Comparison of ENCODE assay signal across 8 cellular contexts in genomic region chr4:86595426-86595805, GRCh38. TPM values are rescaled to one million over a fixed set of nuclear protein-coding genes. Genes with fewer than 3 reads are reported as not detected.
DNase-seq lines count a peak whose midpoint lies in the region; TF ChIP-seq lines count a peak whose summit lies in the region.

No MANE protein-coding gene starts in this region.

- H3K27ac ChIP-seq in SJCRH30: peak overlapping the region; percentile 45
- no peak overlapping the region for H3K27ac ChIP-seq in neural progenitor cell

- H3K4me3 Mint-ChIP-seq in neural progenitor cell: peak overlapping the region; percentile 100

- H3K27me3 ChIP-seq in SJCRH30 (no peaks in the 10 kb centered on the region), neural progenitor cell (no peaks in the 10 kb centered on the region)

- H2AFZ ChIP-seq in neural progenitor cell (replicated peaks): no peak overlapping the region

- H3K27me3 Mint-ChIP-seq in neural progenitor cell (ENCODE audit: insufficient read depth, low read depth): peaks cover 4% of the 10 kb centered on the region

- H3K4me3 ChIP-seq in SJCRH30 (peak overlapping the region; percentile 69), epithelial cell of esophagus (ENCODE audit: low read length) (peak overlapping the region; percentile 98), neural progenitor cell (peak overlapping the region; percentile 91)

- peak overlapping the region; percentile 85 for H3K4me2 ChIP-seq in neural progenitor cell

- H3K36me3 Mint-ChIP-seq in neural progenitor cell: peaks cover 3% of the 10 kb centered on the region

- TF ChIP-seq CTCF in epithelial cell of esophagus (IDR thresholded peaks at IDR 0.05; ENCODE audit: insufficient read depth, low read depth, low read length, missing control alignments) (no peak), neural progenitor cell (IDR thresholded peaks at IDR 0.05) (no peak), GM20000 (IDR thresholded peaks at IDR 0.05; ENCODE audit: extremely low read depth, missing control alignments) (no peak)

- H3K9me3 ChIP-seq in SJCRH30 (replicated peaks) (no peaks in the 10 kb centered on the region), neural progenitor cell (ENCODE audit: low read depth) (no peaks in the 10 kb centered on the region)

- H3K79me2 ChIP-seq in neural progenitor cell (ENCODE audit: low read depth): peaks cover 97% of the 10 kb centered on the region

- H3K4me1 ChIP-seq in SJCRH30 (peaks cover 3% of the 10 kb centered on the region; the same call in 1 of the 2 replicates), neural progenitor cell (peaks cover 46% of the 10 kb centered on the region)

- peak overlapping the region; percentile 53 for H3K9ac ChIP-seq in neural progenitor cell

- peaks cover 36% of the 10 kb centered on the region for H3K4me1 Mint-ChIP-seq in neural progenitor cell

- H4K20me1 ChIP-seq in neural progenitor cell (ENCODE audit: low read depth): peaks cover 58% of the 10 kb centered on the region

- H3K27ac Mint-ChIP-seq in neural progenitor cell: peak overlapping the region; percentile 98

- H3F3A ChIP-seq in neural progenitor cell (ENCODE audit: low read depth): peaks cover 42% of the 10 kb centered on the region

- no peaks in the 10 kb centered on the region for H3K9me3 Mint-ChIP-seq in neural progenitor cell

- H3K36me3 ChIP-seq in SJCRH30: no peaks in the 10 kb centered on the region
- no peaks in the 10 kb centered on the region for H3K36me3 ChIP-seq in neural progenitor cell

- DNase-seq in DMS 273 (lab: John Stamatoyannopoulos, UW; ENCODE audit: unreplicated experiment) (peak; percentile 65), DMS 273 treated with DMSO at 0.1 percent for 48 hours (lab: John Stamatoyannopoulos, UW) (no peak), SJCRH30 (peak; percentile 22 to 56), epithelial cell of esophagus (ENCODE audit: low read depth) (peak; percentile 67), neural progenitor cell (ENCODE audit: low spot score) (peak; percentile 36), epidermal melanocyte (ENCODE audit: insufficient read length, low spot score) (no peak), GM20000 (ENCODE audit: low spot score) (no peak)
- DNase-seq in stimulated activated naive CD4-positive, alpha-beta T cell treated with Interleukin-2 at 50 U/mL for 16 hours (lab: John Stamatoyannopoulos, UW): no peak

RNA-seq across cellular contexts. Expression of gene PTPN13, which starts 1.3 kb away (rescaled TPM):
- 18.1 and 20.0 TPM in 2 replicates for total RNA-seq in SJCRH30 (2014; rRNA removed; shearing (Covaris generic))
- total RNA-seq in neural progenitor cell (ENCODE audit: low replicate concordance): 183 and 244 TPM in 2 replicates

Comparison
In these comparisons a context has a peak if more than half of its experiments do, and no peak if none do; other contexts are left out.
1. DNase-seq: peak in DMS 273 (single experiment), SJCRH30 (2 of 2), epithelial cell of esophagus (single experiment) and neural progenitor cell (single experiment); none in DMS 273 treated with DMSO at 0.1 percent for 48 hours (single experiment), epidermal melanocyte (single experiment), GM20000 (single experiment) and stimulated activated naive CD4-positive, alpha-beta T cell treated with Interleukin-2 at 50 U/mL for 16 hours (single experiment).
2. Peak in every context shown above with its lines, with median percentiles within 50 percentile points of each other: H3K4me3 ChIP-seq.